18 cellular contexts compared by ENCODE assay signal in the genomic region with DNA sequence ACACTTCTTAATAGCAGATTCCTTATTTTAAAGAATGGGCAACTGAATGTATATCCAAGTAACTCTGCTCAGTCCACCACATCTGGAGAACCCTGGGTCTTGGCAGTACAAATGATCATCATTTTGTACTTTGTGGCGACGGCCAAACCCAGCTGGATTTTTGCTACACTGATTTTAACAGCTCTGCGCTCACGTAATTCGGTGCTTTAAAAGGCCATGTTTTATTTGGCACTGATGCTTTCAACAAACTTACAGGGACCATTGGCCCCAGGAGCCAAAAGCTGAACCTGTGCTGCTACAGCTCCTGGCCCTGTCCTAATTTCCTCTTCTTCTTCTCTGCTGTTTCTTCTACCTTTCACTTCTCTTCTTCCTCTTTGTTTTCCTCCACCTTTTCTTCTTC.
DNase-seq lines count a peak whose midpoint lies in the region; ATAC-seq and TF ChIP-seq lines count a peak whose summit lies in the region.
"Had no signal": no experiment of that assay in that cellular context is flagged by ENCODE, and none has a peak within 500 bp of the region (broad histone marks: within the 10 kb centered on the region; RNA-seq: fewer than 3 reads in every experiment).

No MANE protein-coding gene starts in this region.

- no peak for DNase-seq in CD8-positive, alpha-beta memory T cell
- DNase-seq in heart right ventricle (peak in 1 of 2 donors; percentile 36), HuH-7 (ENCODE audit: low spot score) (no peak), H7 (no peak), NCI-H345 (lab: John Stamatoyannopoulos, UW) (no peak)
- DNase-seq in T-helper 2 cell treated with Interferon-gamma antibody and Interleukin-4, amounts not matched to agents 5 μg/mL and 100 μg/mL, for 36 hours (ENCODE audit: low spot score) = no peak
- DNase-seq: activated CD4-positive, alpha-beta T cell treated with anti-CD3 and anti-CD28 coated beads for 4 hours; activated CD8-positive, alpha-beta memory T cell treated with anti-CD3 and anti-CD28 coated beads, Interleukin-2, amount 50 U/mL, for 4 hours; activated gamma-delta T cell treated with Interleukin-2 at 50 U/mL for 16 hours; HFFc6; hypothalamus; KBM-7; NCI-H1930; stimulated activated CD4-positive, alpha-beta T cell treated with anti-CD3 and anti-CD28 coated beads, Interleukin-15, amount 100 ng/mL, for 24 hours had no signal

- ATAC-seq in activated T-helper 17 cell treated with anti-CD3 and anti-CD28 coated beads, Interleukin-2, amount 50 U/mL, for 72 hours (replicated peaks) = no peak
- ATAC-seq in heart right ventricle = peak in 6 of 8 donors; percentile 28 to 67 (median 46)

- WGBS in heart right ventricle, 2 donors = 85 to 88% methylated on average over 5 of the region's 5 CpGs

- no peaks in the 10 kb centered on the region for H3K27me3 ChIP-seq in CD8-positive, alpha-beta memory T cell (ENCODE audit: insufficient read depth, low read length, poor library complexity, severe bottlenecking)
- no peaks in the 10 kb centered on the region for H3K27me3 ChIP-seq in heart right ventricle
- H3K27me3 ChIP-seq in H7 (ENCODE audit: control insufficient read depth, insufficient read depth, low read length) = no peaks in the 10 kb centered on the region
- H3K27me3 ChIP-seq: tibial nerve had no signal

- CTCF ChIA-PET in CD8-positive, alpha-beta memory T cell (lab: Charles Lee) = no interaction called here

- POLR2A ChIA-PET in CD8-positive, alpha-beta memory T cell (lab: Charles Lee) = no interaction called here

- TF ChIP-seq CTCF in heart right ventricle (IDR thresholded peaks at IDR 0.05) = no peak
- TF ChIP-seq CTCF in nephron (IDR thresholded peaks at IDR 0.05; ENCODE audit: unreplicated experiment in 3 of 3) = no peak

- peaks cover 56 to 91% (median 78%) of the 10 kb centered on the region in 3 donors for H3K4me1 Mint-ChIP-seq in CD8-positive, alpha-beta memory T cell
- peaks cover 28% of the 10 kb centered on the region for H3K4me1 Mint-ChIP-seq in activated T-helper 17 cell treated with anti-CD3 and anti-CD28 coated beads, Interleukin-2, amount 50 U/mL, for 72 hours
- peaks cover 5% of the 10 kb centered on the region for H3K4me1 Mint-ChIP-seq in nephron
- H3K4me1 Mint-ChIP-seq in T-helper 2 cell treated with Interferon-gamma antibody and Interleukin-4, amounts not matched to agents 5 μg/mL and 100 μg/mL, for 36 hours (ENCODE audit: low read depth) = peaks cover 41% of the 10 kb centered on the region

- no peaks in the 10 kb centered on the region for H3K9me3 ChIP-seq in CD8-positive, alpha-beta memory T cell (ENCODE audit: low read length)
- H3K9me3 ChIP-seq in heart right ventricle = no peaks in the 10 kb centered on the region
- H3K9me3 ChIP-seq: SJSA1, tibial nerve had no signal

- H3K4me3 Mint-ChIP-seq in CD8-positive, alpha-beta memory T cell = no peak overlapping the region
- H3K4me3 Mint-ChIP-seq in activated T-helper 17 cell treated with anti-CD3 and anti-CD28 coated beads, Interleukin-2, amount 50 U/mL, for 72 hours = no peak overlapping the region
- H3K4me3 Mint-ChIP-seq in nephron = no peak overlapping the region
- H3K4me3 Mint-ChIP-seq in T-helper 2 cell treated with Interferon-gamma antibody and Interleukin-4, amounts not matched to agents 5 μg/mL and 100 μg/mL, for 36 hours = no peak overlapping the region
- H3K4me3 Mint-ChIP-seq: HFFc6 had no signal

- peaks cover 33% of the 10 kb centered on the region for H3K4me1 ChIP-seq in CD8-positive, alpha-beta memory T cell (ENCODE audit: insufficient read depth, low read length)
- H3K4me1 ChIP-seq in heart right ventricle = peaks cover 0 to 26% (median 11%) of the 10 kb centered on the region in 9 donors
- H3K4me1 ChIP-seq: SJSA1 had no signal

- H3K27ac ChIP-seq in CD8-positive, alpha-beta memory T cell (ENCODE audit: low read depth, low read length) = no peak overlapping the region
- H3K27ac ChIP-seq in heart right ventricle = peak overlapping the region in 4 of 10 donors; percentile 11 to 54 (median 32)
- H3K27ac ChIP-seq: SJSA1 had no signal

- intact Hi-C loops in heart right ventricle (cut with DNase I) = loop anchor here in 1 of 10 donors (5.0 kb wide), 1 partner anchor 41 kb away; no protein-coding TSS in a partner anchor

- H3K27me3 Mint-ChIP-seq in CD8-positive, alpha-beta memory T cell = no peaks in the 10 kb centered on the region
- no peaks in the 10 kb centered on the region for H3K27me3 Mint-ChIP-seq in activated T-helper 17 cell treated with anti-CD3 and anti-CD28 coated beads, Interleukin-2, amount 50 U/mL, for 72 hours
- H3K27me3 Mint-ChIP-seq in nephron (ENCODE audit: low read depth) = no peaks in the 10 kb centered on the region
- H3K27me3 Mint-ChIP-seq in T-helper 2 cell treated with Interferon-gamma antibody and Interleukin-4, amounts not matched to agents 5 μg/mL and 100 μg/mL, for 36 hours (ENCODE audit: low read depth) = no peaks in the 10 kb centered on the region

- H3K36me3 ChIP-seq in CD8-positive, alpha-beta memory T cell (ENCODE audit: insufficient read depth, low read length) = no peaks in the 10 kb centered on the region
- H3K36me3 ChIP-seq in heart right ventricle = no peaks in the 10 kb centered on the region
- no peaks in the 10 kb centered on the region for H3K36me3 ChIP-seq in H7 (replicated peaks; ENCODE audit: control insufficient read depth, insufficient read depth, low read length)
- H3K36me3 ChIP-seq: SJSA1, tibial nerve had no signal

- peaks cover 14 to 20% (median 18%) of the 10 kb centered on the region in 3 donors for H3K36me3 Mint-ChIP-seq in CD8-positive, alpha-beta memory T cell
- no peaks in the 10 kb centered on the region for H3K36me3 Mint-ChIP-seq in activated T-helper 17 cell treated with anti-CD3 and anti-CD28 coated beads, Interleukin-2, amount 50 U/mL, for 72 hours (ENCODE audit: low read depth)
- H3K36me3 Mint-ChIP-seq in nephron (ENCODE audit: low read depth) = no peaks in the 10 kb centered on the region
- peaks cover 56% of the 10 kb centered on the region for H3K36me3 Mint-ChIP-seq in T-helper 2 cell treated with Interferon-gamma antibody and Interleukin-4, amounts not matched to agents 5 μg/mL and 100 μg/mL, for 36 hours (ENCODE audit: low read depth)

- H3K27ac Mint-ChIP-seq in CD8-positive, alpha-beta memory T cell = peak overlapping the region; percentile 44 to 82 (median 69)
- peak overlapping the region; percentile 23 for H3K27ac Mint-ChIP-seq in activated T-helper 17 cell treated with anti-CD3 and anti-CD28 coated beads, Interleukin-2, amount 50 U/mL, for 72 hours
- H3K27ac Mint-ChIP-seq in nephron = peak overlapping the region; percentile 32 to 91 (median 54)
- no peak overlapping the region for H3K27ac Mint-ChIP-seq in T-helper 2 cell treated with Interferon-gamma antibody and Interleukin-4, amounts not matched to agents 5 μg/mL and 100 μg/mL, for 36 hours
- H3K27ac Mint-ChIP-seq: HFFc6 had no signal

- H3K9me3 Mint-ChIP-seq in CD8-positive, alpha-beta memory T cell = peaks cover 0 to 4% (median 0%) of the 10 kb centered on the region in 5 donors
- H3K9me3 Mint-ChIP-seq in activated T-helper 17 cell treated with anti-CD3 and anti-CD28 coated beads, Interleukin-2, amount 50 U/mL, for 72 hours = peaks cover 5% of the 10 kb centered on the region
- H3K9me3 Mint-ChIP-seq in nephron = no peaks in the 10 kb centered on the region
- H3K9me3 Mint-ChIP-seq in T-helper 2 cell treated with Interferon-gamma antibody and Interleukin-4, amounts not matched to agents 5 μg/mL and 100 μg/mL, for 36 hours = peaks cover 7% of the 10 kb centered on the region
- H3K9me3 Mint-ChIP-seq: HFFc6 had no signal

- H3K4me3 ChIP-seq in CD8-positive, alpha-beta memory T cell (ENCODE audit: low read length) = no peak overlapping the region
- H3K4me3 ChIP-seq in heart right ventricle (no peak overlapping the region), H7 (ENCODE audit: insufficient read depth, low read depth, low read length) (no peak overlapping the region)
- H3K4me3 ChIP-seq: SJSA1, tibial nerve had no signal
